ENCODE assay signal across 8 cellular contexts in the genomic region with DNA sequence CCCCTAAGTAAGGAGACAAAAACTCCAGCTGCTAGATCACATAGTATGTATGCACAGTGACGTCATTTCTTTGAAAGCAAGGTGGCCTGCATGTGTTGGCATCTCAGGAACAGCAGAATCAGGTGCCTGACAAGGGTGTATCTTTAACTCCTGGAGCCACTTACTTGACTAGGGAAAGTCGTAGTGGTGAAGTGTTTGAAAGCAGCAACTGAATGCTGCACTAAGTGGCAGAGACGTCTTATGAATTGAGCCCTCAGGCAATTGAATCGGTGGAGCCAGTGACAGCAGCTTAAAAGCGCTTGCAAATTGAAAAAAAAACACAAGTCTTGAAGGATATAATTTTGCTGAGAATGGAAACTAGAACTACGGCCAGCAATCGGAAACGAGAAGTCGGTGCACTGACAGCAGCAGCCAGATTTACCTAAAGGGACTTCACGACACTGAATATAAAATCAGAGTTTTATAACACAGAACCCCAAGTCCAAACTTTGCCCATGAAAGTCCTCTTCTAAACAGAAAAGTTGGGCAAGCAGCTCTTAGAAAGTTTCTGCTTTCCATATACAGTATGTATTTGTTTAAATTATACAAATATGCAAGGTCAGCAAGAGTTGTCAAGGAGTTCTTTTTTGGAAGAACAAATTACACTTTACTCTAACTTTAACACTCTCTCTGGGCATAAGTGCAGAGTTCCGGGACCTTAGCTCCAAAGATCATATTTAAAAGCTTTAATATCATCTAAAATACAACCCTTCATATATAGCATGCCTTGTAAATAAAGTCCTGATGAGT. TPM values are rescaled to one million over a fixed set of nuclear protein-coding genes. Genes with fewer than 3 reads are reported as not detected.
A peak's percentile ranks its signal among the peaks of the same experiment; 100 is the strongest.
DNase-seq lines count a peak whose midpoint lies in the region; ATAC-seq and TF ChIP-seq lines count a peak whose summit lies in the region.

No MANE protein-coding gene starts in this region.

- ATAC-seq in HG03025 (IDR thresholded peaks at IDR 0.05; ENCODE audit: low FRiP score, unreplicated experiment) (peak; percentile 9), T-cell (replicated peaks in 1 of 4) (peak in 3 of 4 experiments; percentile 17 to 45 (median 17))

- H2BK15ac ChIP-seq in mesendoderm (replicated peaks; ENCODE audit: low read depth): no peak overlapping the region

- intact Hi-C loops in activated naive CD4-positive, alpha-beta T cell treated with anti-CD3 and anti-CD28 coated beads for 36 hours (cut with micrococcal nuclease): no loop called here

- no peak overlapping the region for H4K8ac ChIP-seq in mesendoderm (ENCODE audit: low read depth, low read length)

- no peaks in the 10 kb centered on the region for H3K36me3 ChIP-seq in mesendoderm (ENCODE audit: control insufficient read depth, insufficient read depth, low read length)

- H3K27ac Mint-ChIP-seq in activated naive CD4-positive, alpha-beta T cell treated with anti-CD3 and anti-CD28 coated beads for 36 hours: no peak overlapping the region
- H3K27ac Mint-ChIP-seq in T-cell: no peak overlapping the region

- H3K36me3 Mint-ChIP-seq in activated naive CD4-positive, alpha-beta T cell treated with anti-CD3 and anti-CD28 coated beads for 36 hours (ENCODE audit: low read depth): no peaks in the 10 kb centered on the region
- H3K36me3 Mint-ChIP-seq in T-cell: no peaks in the 10 kb centered on the region

- peak; percentile 7 for DNase-seq in activated naive CD4-positive, alpha-beta T cell treated with anti-CD3 and anti-CD28 coated beads for 36 hours
- no peak for DNase-seq in activated naive CD4-positive, alpha-beta T cell (lab: John Stamatoyannopoulos, UW)
- DNase-seq in T-cell (no peak), mesendoderm (peak; percentile 60), erythroblast (lab: John Stamatoyannopoulos, UW) (no peak), NCI-H1092 treated with DMSO at 0.1 percent for 48 hours (lab: John Stamatoyannopoulos, UW) (no peak)
- no peak for DNase-seq in stimulated activated naive CD4-positive, alpha-beta T cell treated with Interleukin-2 at 50 U/mL for 16 hours (lab: John Stamatoyannopoulos, UW)

- H3K4me3 Mint-ChIP-seq in activated naive CD4-positive, alpha-beta T cell treated with anti-CD3 and anti-CD28 coated beads for 36 hours: no peak overlapping the region
- no peak overlapping the region for H3K4me3 Mint-ChIP-seq in T-cell

- no peak for TF ChIP-seq POLR2A in erythroblast (IDR thresholded peaks at IDR 0.05; ENCODE audit: low read length)

- no peaks in the 10 kb centered on the region for H3K27me3 ChIP-seq in mesendoderm (ENCODE audit: insufficient read depth, low read length, poor library complexity)

- H3K4me2 ChIP-seq in mesendoderm (ENCODE audit: low read length): no peak overlapping the region

- no peak overlapping the region for H3K9ac ChIP-seq in mesendoderm (ENCODE audit: low read length)

- H3K27me3 Mint-ChIP-seq in activated naive CD4-positive, alpha-beta T cell treated with anti-CD3 and anti-CD28 coated beads for 36 hours (ENCODE audit: low read depth): peaks cover 11% of the 10 kb centered on the region
- peaks cover 7 to 15% of the 10 kb centered on the region in 2 donors for H3K27me3 Mint-ChIP-seq in T-cell

- WGBS in mesendoderm (ENCODE audit: extremely low coverage, insufficient coverage, low lambda C conversion rate): no CpG with 5 or more reads among the region's 11 CpGs

- no peak overlapping the region for H3K23ac ChIP-seq in mesendoderm (ENCODE audit: low read length)

- no peak overlapping the region for H2BK120ac ChIP-seq in mesendoderm (ENCODE audit: low read depth, low read length)

- H3K56ac ChIP-seq in mesendoderm (ENCODE audit: low read length): no peak overlapping the region

- H4K5ac ChIP-seq in mesendoderm (ENCODE audit: low read length): no peak overlapping the region

- H3K4me1 ChIP-seq in mesendoderm (ENCODE audit: control insufficient read depth, low read depth, low read length): peaks cover 6% of the 10 kb centered on the region

- H3K4me1 Mint-ChIP-seq in activated naive CD4-positive, alpha-beta T cell treated with anti-CD3 and anti-CD28 coated beads for 36 hours (ENCODE audit: low read depth): peaks cover 24% of the 10 kb centered on the region
- peaks cover 3 to 8% (median 5%) of the 10 kb centered on the region in 3 donors for H3K4me1 Mint-ChIP-seq in T-cell

- no peak overlapping the region for H3K4ac ChIP-seq in mesendoderm (ENCODE audit: low read depth, low read length)

- POLR2A ChIA-PET in T-cell (lab: Charles Lee): no interaction called here

- H3K79me1 ChIP-seq in mesendoderm (ENCODE audit: low read length): no peaks in the 10 kb centered on the region

- H2BK5ac ChIP-seq in mesendoderm (ENCODE audit: low read length): no peak overlapping the region

- H2AK5ac ChIP-seq in mesendoderm (ENCODE audit: low read length): no peak overlapping the region

- CTCF ChIA-PET in activated naive CD4-positive, alpha-beta T cell treated with anti-CD3 and anti-CD28 coated beads for 36 hours (lab: Charles Lee): interaction anchor here (0.7 to 1.1 kb wide), 2 partner anchors 54 to 384 kb away, joined by 3 read pairs; no protein-coding TSS in a partner anchor
- CTCF ChIA-PET in T-cell (lab: Charles Lee): interaction anchor here in 1 of 2 donors (0.8 kb wide), 1 partner anchor 384 kb away, joined by 3 read pairs; no protein-coding TSS in a partner anchor

- no peaks in the 10 kb centered on the region for H3K79me2 ChIP-seq in mesendoderm (ENCODE audit: control insufficient read depth, insufficient read depth, low read length)

- no peaks in the 10 kb centered on the region for H3K9me3 Mint-ChIP-seq in activated naive CD4-positive, alpha-beta T cell treated with anti-CD3 and anti-CD28 coated beads for 36 hours
- H3K9me3 Mint-ChIP-seq in T-cell: no peaks in the 10 kb centered on the region

- H3K27ac ChIP-seq in mesendoderm (ENCODE audit: low read depth, low read length): no peak overlapping the region

- H3K4me3 ChIP-seq in mesendoderm (ENCODE audit: low read length): no peak overlapping the region

- no peak overlapping the region for H3K18ac ChIP-seq in mesendoderm (ENCODE audit: low read length)

RNA-seq across cellular contexts. Expression of a gene that starts 1.1 kb away (rescaled TPM):
- not detected for total RNA-seq in activated naive CD4-positive, alpha-beta T cell treated with anti-CD3 and anti-CD28 coated beads for 36 hours
- under 1 TPM in 2 of 5 donors, not detected in 3; 0.26 to 0.32 TPM for total RNA-seq in T-cell
- not detected for polyA plus RNA-seq in mesendoderm (2013, experiment 1 of 2)
- not detected for polyA plus RNA-seq in mesendoderm (2013, experiment 2 of 2)

Comparison
In these comparisons a context has a peak if more than half of its experiments do, and no peak if none do; other contexts are left out.
1. DNase-seq: peak in activated naive CD4-positive, alpha-beta T cell treated with anti-CD3 and anti-CD28 coated beads for 36 hours (single experiment) and mesendoderm (single experiment); none in activated naive CD4-positive, alpha-beta T cell (0 of 4), T-cell (0 of 34), erythroblast (0 of 2), NCI-H1092 treated with DMSO at 0.1 percent for 48 hours (single experiment) and stimulated activated naive CD4-positive, alpha-beta T cell treated with Interleukin-2 at 50 U/mL for 16 hours (single experiment).